In the genomic region with DNA sequence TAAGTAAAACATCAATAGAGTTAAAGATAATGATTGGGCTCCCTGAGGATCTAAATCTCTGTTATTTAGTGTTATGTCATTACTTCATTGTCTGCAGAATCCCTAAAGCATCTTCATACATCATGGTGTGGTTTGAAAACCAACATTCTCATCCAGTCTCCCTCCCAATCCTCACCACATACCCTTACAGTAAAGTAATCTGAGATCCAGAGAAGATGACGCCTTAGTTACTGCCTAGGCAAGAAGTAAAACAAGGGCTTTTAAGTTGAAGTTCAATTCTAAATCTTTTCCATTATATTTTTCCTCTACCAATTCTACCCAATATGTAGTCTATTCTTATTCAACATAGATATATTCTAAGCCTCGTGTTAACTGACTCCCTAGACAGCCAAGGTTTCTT, we compare ENCODE assay signal across 30 cellular contexts.
"Had no signal": no experiment of that assay in that cellular context is flagged by ENCODE, and none has a peak within 500 bp of the region (broad histone marks: within the 10 kb centered on the region; RNA-seq: fewer than 3 reads in every experiment).

No MANE protein-coding gene starts in this region.

- H3K9me3 Mint-ChIP-seq: mesothelial cell of epicardium had no signal

- H3K4me1 Mint-ChIP-seq: mesothelial cell of epicardium had no signal

- H3K27ac Mint-ChIP-seq: activated naive CD4-positive, alpha-beta T cell treated with anti-CD3 and anti-CD28 coated beads for 36 hours; activated T-helper 1 cell treated with anti-CD3 and anti-CD28 coated beads, Interleukin-12 subunit alpha, Interleukin-12 subunit beta, Interleukin-2, Interleukin-4 antibody, amounts not matched to agents 30 ng/mL and 10 ng/mL and 1 ng/mL, durations not matched to agents 14 hours and 24 hours and 36 hours; mesothelial cell of epicardium; natural killer cell treated with Interleukin-12 subunit alpha and Interleukin-12 subunit beta and Interleukin-15 and Interleukin-18, amount 100 ng/mL, for 72 hours; progenitor cell of endocrine pancreas had no signal

- H3K27me3 Mint-ChIP-seq: natural killer cell treated with Interleukin-12 subunit alpha and Interleukin-12 subunit beta and Interleukin-15 and Interleukin-18, amount 100 ng/mL, for 72 hours; progenitor cell of endocrine pancreas; stimulated activated naive CD8-positive, alpha-beta T cell treated with anti-CD3 and anti-CD28 coated beads, Interleukin-15, amount 100 ng/mL, for 72 hours had no signal

- H3K4me3 ChIP-seq: colonic mucosa, esophagus squamous epithelium, gastroesophageal sphincter, hepatocyte, right lobe of liver, skin epidermis, thyroid gland, upper lobe of left lung, vagina had no signal

- ATAC-seq: activated CD4-positive, CD25-positive, alpha-beta regulatory T cell treated with anti-CD3 and anti-CD28 coated beads, Interleukin-2, amount 50 U/mL, for 24 hours; gastroesophageal sphincter; left colon; natural killer cell treated with Interleukin-12 subunit alpha and Interleukin-12 subunit beta and Interleukin-15 and Interleukin-18, amount 100 ng/mL, for 72 hours; right lobe of liver; stimulated activated naive CD8-positive, alpha-beta T cell treated with anti-CD3 and anti-CD28 coated beads, Interleukin-15, amount 100 ng/mL, for 72 hours had no signal

- H3K4me3 Mint-ChIP-seq: activated naive CD4-positive, alpha-beta T cell treated with anti-CD3 and anti-CD28 coated beads for 36 hours; activated T-helper 1 cell treated with anti-CD3 and anti-CD28 coated beads, Interleukin-12 subunit alpha, Interleukin-12 subunit beta, Interleukin-2, Interleukin-4 antibody, amounts not matched to agents 30 ng/mL and 10 ng/mL and 1 ng/mL, durations not matched to agents 14 hours and 24 hours and 36 hours; mesothelial cell of epicardium; natural killer cell treated with Interleukin-12 subunit alpha and Interleukin-12 subunit beta and Interleukin-15 and Interleukin-18, amount 100 ng/mL, for 72 hours; stimulated activated naive CD8-positive, alpha-beta T cell treated with anti-CD3 and anti-CD28 coated beads, Interleukin-15, amount 100 ng/mL, for 72 hours had no signal

- DNase-seq: activated CD4-positive, alpha-beta T cell treated with anti-CD3 and anti-CD28 coated beads for 48 hours; activated CD4-positive, alpha-beta T cell treated with anti-CD3 and anti-CD28 coated beads, Interleukin-2, amount 50 U/mL, for 48 hours; activated CD8-positive, alpha-beta memory T cell treated with anti-CD3 and anti-CD28 coated beads, Interleukin-2, amount 50 U/mL, for 4 hours; activated effector memory CD4-positive, alpha-beta T cell treated with anti-CD3 and anti-CD28 coated beads, Interleukin-2, amount 50 U/mL, for 16 hours; activated naive CD4-positive, alpha-beta T cell treated with anti-CD3 and anti-CD28 coated beads for 36 hours; activated T-cell treated with anti-CD3 and anti-CD28 coated beads, Interleukin-2, amount 50 U/mL, for 1 hour; amygdala; colonic mucosa; effector CD8-positive, alpha-beta T cell; esophagus squamous epithelium; kidney; left colon; mammary epithelial cell; right lobe of liver; stimulated activated CD4-positive, alpha-beta T cell treated with anti-CD3 and anti-CD28 coated beads, Interleukin-12 subunit alpha, Interleukin-12 subunit beta, amount 100 ng/mL, for 4 hours; stimulated activated CD4-positive, alpha-beta T cell treated with anti-CD3 and anti-CD28 coated beads, Interleukin-4, amount 100 ng/mL, for 1 hour; stimulated activated naive CD8-positive, alpha-beta T cell treated with anti-CD3 and anti-CD28 coated beads, Interleukin-15, amount 100 ng/mL, for 72 hours; T-helper 9 cell; thyroid gland; upper lobe of left lung; WERI-Rb-1 had no signal
